21 cellular contexts compared by ENCODE assay signal in genomic region chr6:1070085-1070521, GRCh38.
A peak's percentile ranks its signal among the peaks of the same experiment; 100 is the strongest.
DNase-seq lines count a peak whose midpoint lies in the region; ATAC-seq and TF ChIP-seq lines count a peak whose summit lies in the region.
"Had no signal": no experiment of that assay in that cellular context is flagged by ENCODE, and none has a peak within 500 bp of the region (broad histone marks: within the 10 kb centered on the region; RNA-seq: fewer than 3 reads in every experiment).

No MANE protein-coding gene starts in this region.

- no peak for TF ChIP-seq EP300 in transverse colon (IDR thresholded peaks at IDR 0.05; ENCODE audit: low read depth)

- no peak overlapping the region for H2BK15ac ChIP-seq in mesenchymal stem cell (ENCODE audit: low read depth, poor library complexity, severe bottlenecking)

- H3K14ac ChIP-seq in mesenchymal stem cell (ENCODE audit: low read length in 2 of 2) = peak overlapping the region in 1 of 2 experiments; percentile 55

- H4K91ac ChIP-seq in mesenchymal stem cell (ENCODE audit: low read length) = no peak overlapping the region

- 17% methylated on average over 12 of the region's 12 CpGs for WGBS in mesenchymal stem cell
- WGBS in transverse colon (ENCODE audit: low coverage in 1 of 2), 2 donors = 7 to 20% methylated on average over 5 to 12 of the region's 12 CpGs

- peak in 66 of 76 experiments; percentile 7 to 89 (median 64) for DNase-seq in HUDEP-2 (lab: John Stamatoyannopoulos, UW; ENCODE audit: unreplicated experiment in 76 of 76)
- DNase-seq in erythroblast (lab: John Stamatoyannopoulos, UW) = peak; percentile 64 to 88
- peak; percentile 79 for DNase-seq in mesenchymal stem cell
- peak; percentile 19 for DNase-seq in transverse colon
- no peak for DNase-seq in NCI-H1417 treated with DMSO at 0.1 percent for 48 hours (lab: John Stamatoyannopoulos, UW)
- no peak for DNase-seq in GM13977 (ENCODE audit: low spot score)
- DNase-seq: activated CD4-positive, alpha-beta T cell treated with anti-CD3 and anti-CD28 coated beads, Interleukin-2, amount 50 U/mL, for 1 hour; COR-L47; DND-41; effector CD8-positive, alpha-beta T cell; NCI-H1105; NCI-H446 treated with DMSO at 0.1 percent for 48 hours; Peyer's patch; stimulated activated CD4-positive, alpha-beta T cell treated with anti-CD3 and anti-CD28 coated beads, Interleukin-4, amount 100 ng/mL, for 4 hours; stimulated activated naive CD8-positive, alpha-beta T cell treated with anti-CD3 and anti-CD28 coated beads, Interleukin-15, Interleukin-2, amounts not matched to agents 100 U/mL and 50 U/mL, for 24 hours; thyroid gland had no signal

- no peak overlapping the region for H2BK120ac ChIP-seq in mesenchymal stem cell (ENCODE audit: low read depth, low read length)

- H3K4me3 ChIP-seq in mesenchymal stem cell (ENCODE audit: insufficient read depth in 1 of 2, low read depth in 1 of 2, low read length in 2 of 2) = no peak overlapping the region
- H3K4me3 ChIP-seq in transverse colon = no peak overlapping the region
- H3K4me3 ChIP-seq: Peyer's patch, thyroid gland had no signal

- no peak for TF ChIP-seq POLR2A in erythroblast (IDR thresholded peaks at IDR 0.05; ENCODE audit: low read length)
- no peak for TF ChIP-seq POLR2A in transverse colon (IDR thresholded peaks at IDR 0.05)

- H3K36me3 ChIP-seq in mesenchymal stem cell (ENCODE audit: control insufficient read depth in 1 of 2, insufficient read depth in 2 of 2, low read depth in 1 of 2, low read length in 2 of 2) = no peaks in the 10 kb centered on the region
- H3K36me3 ChIP-seq in transverse colon = no peaks in the 10 kb centered on the region
- H3K36me3 ChIP-seq: neutrophil, Peyer's patch, thyroid gland had no signal

- no peak overlapping the region for H3K4ac ChIP-seq in mesenchymal stem cell (ENCODE audit: low read depth in 1 of 2, low read length in 2 of 2)

- ATAC-seq in HG03175 (IDR thresholded peaks at IDR 0.05; ENCODE audit: unreplicated experiment) (no peak), HG02623 (IDR thresholded peaks at IDR 0.05; ENCODE audit: unreplicated experiment) (no peak)
- ATAC-seq: HCT116; left lobe of liver; stimulated activated naive CD8-positive, alpha-beta T cell treated with anti-CD3 and anti-CD28 coated beads, Interleukin-15, Interleukin-2, amounts not matched to agents 100 U/mL and 50 U/mL, for 24 hours had no signal

- TF ChIP-seq CTCF in transverse colon (IDR thresholded peaks at IDR 0.05) (no peak), GM13977 (IDR thresholded peaks at IDR 0.05; ENCODE audit: extremely low read depth, insufficient read depth, missing control alignments) (no peak)

- H3K4me2 ChIP-seq in mesenchymal stem cell (ENCODE audit: low read length, poor library complexity, severe bottlenecking) = no peak overlapping the region

- intact Hi-C loops in transverse colon (cut with DNase I; ENCODE audit: low total_unique reads) = no loop called here

- in situ Hi-C loops in transverse colon (cut with MboI; ENCODE audit: low pct_ligation_motif_present in 1 of 4, low pct_unique_long_range_greater_than_20kb in 1 of 4, low sequenced_read_pairs in 3 of 4) = no loop called here
- in situ Hi-C loops in GM13977 (cut with MboI; ENCODE audit: low pct_unique_long_range_greater_than_20kb, low sequenced_read_pairs, unreplicated experiment) = no loop called here

- no peaks in the 10 kb centered on the region for H3K4me1 ChIP-seq in mesenchymal stem cell (ENCODE audit: control insufficient read depth, insufficient read depth, low read depth, low read length)
- H3K4me1 ChIP-seq in transverse colon = peaks cover 0 to 8% (median 4%) of the 10 kb centered on the region in 4 donors
- H3K4me1 ChIP-seq: Peyer's patch, thyroid gland had no signal

- peak overlapping the region; percentile 21 to 44 for H2BK12ac ChIP-seq in mesenchymal stem cell (ENCODE audit: low read length in 2 of 2)

- H3K9me3 ChIP-seq in mesenchymal stem cell (ENCODE audit: control insufficient read depth, low read length) = no peaks in the 10 kb centered on the region
- H3K9me3 ChIP-seq in transverse colon = no peaks in the 10 kb centered on the region
- H3K9me3 ChIP-seq: neutrophil, Peyer's patch, thyroid gland had no signal

- H2BK5ac ChIP-seq in mesenchymal stem cell (ENCODE audit: low read depth, low read length, poor library complexity, severe bottlenecking) = no peak overlapping the region

- H3K9ac ChIP-seq in mesenchymal stem cell (ENCODE audit: low read length) = no peak overlapping the region

- no peak overlapping the region for H3K27ac ChIP-seq in mesenchymal stem cell (ENCODE audit: low read length, poor library complexity, severe bottlenecking)
- H3K27ac ChIP-seq in transverse colon = no peak overlapping the region
- H3K27ac ChIP-seq: neutrophil, Peyer's patch, thyroid gland had no signal

- H2AFZ ChIP-seq in mesenchymal stem cell (ENCODE audit: low read depth, low read length) = no peak overlapping the region

- peaks cover 0 to 10% of the 10 kb centered on the region in 2 experiments for H3K27me3 ChIP-seq in mesenchymal stem cell (ENCODE audit: control insufficient read depth in 1 of 2, insufficient read depth in 1 of 2, low read length in 2 of 2)
- no peaks in the 10 kb centered on the region for H3K27me3 ChIP-seq in transverse colon
- H3K27me3 ChIP-seq: Peyer's patch, thyroid gland had no signal

- peak overlapping the region in 1 of 2 experiments; percentile 70 for H3K23ac ChIP-seq in mesenchymal stem cell (ENCODE audit: low read length in 2 of 2)

- peak overlapping the region; percentile 10 to 94 for H3K18ac ChIP-seq in mesenchymal stem cell (ENCODE audit: low read depth in 1 of 2, low read length in 2 of 2)

- H4K8ac ChIP-seq in mesenchymal stem cell (ENCODE audit: low read length) = no peak overlapping the region

- H3K79me1 ChIP-seq in mesenchymal stem cell (replicated peaks; ENCODE audit: low read length, poor library complexity, severe bottlenecking) = no peaks in the 10 kb centered on the region

- H2AK5ac ChIP-seq in mesenchymal stem cell (ENCODE audit: low read length, severe bottlenecking) = no peak overlapping the region

Comparison
In these comparisons a context has a peak if more than half of its experiments do, and no peak if none do; other contexts are left out.
1. DNase-seq: peak in HUDEP-2 (66 of 76), erythroblast (2 of 2), mesenchymal stem cell (single experiment) and transverse colon (single experiment); none in NCI-H1417 treated with DMSO at 0.1 percent for 48 hours (single experiment) and GM13977 (single experiment).